17 cellular contexts compared by ENCODE assay signal in the genomic region with DNA sequence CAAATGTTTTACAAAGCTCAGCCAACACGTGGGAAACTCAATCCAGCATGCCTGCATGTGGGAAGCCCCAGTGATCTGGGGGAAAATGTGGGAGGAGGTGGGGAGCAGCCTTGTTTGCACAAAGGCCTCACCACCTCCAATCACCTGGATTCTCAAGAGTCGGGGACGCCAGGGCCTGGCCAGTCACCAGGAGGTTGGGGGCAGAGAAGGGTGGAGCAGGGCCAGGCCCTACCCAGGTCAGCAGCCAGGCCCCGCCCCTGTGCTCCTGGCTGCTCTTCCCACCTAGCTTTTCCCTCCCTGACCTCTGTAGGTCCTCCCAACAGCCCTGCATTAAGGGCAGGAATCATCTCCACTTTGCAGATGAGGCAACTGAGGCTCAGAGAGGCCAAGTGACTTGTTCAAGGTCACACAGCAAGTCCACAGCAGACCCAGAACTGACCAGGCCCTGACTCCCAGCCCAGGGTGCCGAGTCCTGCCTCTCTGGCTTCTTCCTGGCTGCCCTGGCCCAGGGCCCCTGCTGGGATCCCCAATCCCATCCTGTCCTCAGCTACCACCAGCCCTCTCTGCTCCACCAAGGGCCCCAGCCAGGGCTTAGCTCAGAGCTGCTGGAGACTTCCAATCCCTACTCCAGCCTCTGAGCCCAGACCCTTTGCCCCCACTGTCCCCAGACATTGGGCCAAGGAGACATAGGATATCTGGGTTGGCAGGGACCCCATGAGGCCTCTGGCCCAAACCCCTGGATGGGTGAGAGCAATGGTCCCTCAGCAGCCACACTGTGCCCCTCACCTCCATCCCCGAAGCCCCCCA.
"Had no signal": no experiment of that assay in that cellular context is flagged by ENCODE, and none has a peak within 500 bp of the region (broad histone marks: within the 10 kb centered on the region; RNA-seq: fewer than 3 reads in every experiment).

No MANE protein-coding gene starts in this region.

- H3K27me3 ChIP-seq: right atrium auricular region, upper lobe of left lung, vagina had no signal

- H3K4me1 ChIP-seq: esophagus squamous epithelium, gastroesophageal sphincter, right atrium auricular region, tibial artery, upper lobe of left lung, vagina had no signal

- H3K36me3 ChIP-seq: esophagus squamous epithelium, gastroesophageal sphincter, right atrium auricular region, tibial artery, upper lobe of left lung, vagina had no signal

- ATAC-seq: effector memory CD8-positive, alpha-beta T cell; gastroesophageal sphincter; left cardiac atrium; mucosa of descending colon; naive thymus-derived CD8-positive, alpha-beta T cell had no signal

- H3K4me3 Mint-ChIP-seq: dendritic cell treated with granulocyte-macrophage colony-stimulating factor and Interleukin-4, amounts not matched to agents 40 ng/mL and 50 ng/mL, for 4 days; effector memory CD8-positive, alpha-beta T cell; naive thymus-derived CD8-positive, alpha-beta T cell; stimulated activated naive CD8-positive, alpha-beta T cell treated with anti-CD3 and anti-CD28 coated beads, Interleukin-15, Interleukin-2, amounts not matched to agents 100 ng/mL and 50 ng/mL, for 24 hours had no signal

- H3K9me3 Mint-ChIP-seq: dendritic cell treated with granulocyte-macrophage colony-stimulating factor and Interleukin-4, amounts not matched to agents 40 ng/mL and 50 ng/mL, for 4 days; effector memory CD8-positive, alpha-beta T cell; naive thymus-derived CD8-positive, alpha-beta T cell; stimulated activated naive CD8-positive, alpha-beta T cell treated with anti-CD3 and anti-CD28 coated beads, Interleukin-15, Interleukin-2, amounts not matched to agents 100 ng/mL and 50 ng/mL, for 24 hours had no signal

- H3K27ac ChIP-seq: esophagus squamous epithelium, gastroesophageal sphincter, right atrium auricular region, tibial artery, upper lobe of left lung, vagina had no signal

- H3K27ac Mint-ChIP-seq: dendritic cell treated with granulocyte-macrophage colony-stimulating factor and Interleukin-4, amounts not matched to agents 40 ng/mL and 50 ng/mL, for 4 days; effector memory CD8-positive, alpha-beta T cell; naive thymus-derived CD8-positive, alpha-beta T cell; stimulated activated naive CD8-positive, alpha-beta T cell treated with anti-CD3 and anti-CD28 coated beads, Interleukin-15, Interleukin-2, amounts not matched to agents 100 ng/mL and 50 ng/mL, for 24 hours had no signal

- H3K9me3 ChIP-seq: esophagus squamous epithelium, gastroesophageal sphincter, mucosa of descending colon, right atrium auricular region, tibial artery, upper lobe of left lung, vagina had no signal

- DNase-seq: effector memory CD8-positive, alpha-beta T cell; esophagus squamous epithelium; foreskin fibroblast; glutamatergic neuron; kidney; left cardiac atrium; mucosa of descending colon; stimulated activated CD4-positive, alpha-beta T cell treated with anti-CD3 and anti-CD28 coated beads, Interleukin-2, amount 100 ng/mL, for 48 hours; upper lobe of left lung had no signal

- H3K4me2 ChIP-seq: smooth muscle cell had no signal

- H3K4me3 ChIP-seq: esophagus squamous epithelium, gastroesophageal sphincter, mucosa of descending colon, right atrium auricular region, smooth muscle cell, tibial artery, upper lobe of left lung, vagina had no signal

- H3K36me3 Mint-ChIP-seq: naive thymus-derived CD8-positive, alpha-beta T cell had no signal
